32 cellular contexts compared by ENCODE assay signal in the genomic region with DNA sequence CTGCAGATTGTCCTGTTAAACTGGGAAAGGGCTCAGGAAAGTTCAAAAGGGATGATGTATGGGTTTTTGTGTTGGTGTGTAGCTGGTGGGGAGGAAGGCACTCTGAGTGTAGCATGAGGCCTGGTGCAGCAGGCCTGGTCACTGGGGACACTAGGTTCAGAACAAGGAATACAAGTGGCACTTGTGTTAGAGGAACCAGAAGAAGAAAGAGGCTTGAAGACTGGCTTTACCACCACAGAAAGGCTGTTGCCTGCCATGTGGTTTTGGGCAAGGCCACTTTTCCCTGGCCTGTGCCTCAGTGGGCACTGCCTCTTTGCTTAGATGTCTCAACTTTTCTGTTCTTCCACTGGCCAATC.
DNase-seq lines count a peak whose midpoint lies in the region; FAIRE-seq and TF ChIP-seq lines count a peak whose summit lies in the region.
"Had no signal": no experiment of that assay in that cellular context is flagged by ENCODE, and none has a peak within 500 bp of the region (broad histone marks: within the 10 kb centered on the region; RNA-seq: fewer than 3 reads in every experiment).

No MANE protein-coding gene starts in this region.

- H3K4me1 Mint-ChIP-seq in progenitor cell of endocrine pancreas (ENCODE audit: low read depth), result peaks cover 24% of the 10 kb centered on the region
- H3K4me1 Mint-ChIP-seq in activated T-helper 2 cell treated with anti-CD3 and anti-CD28 coated beads, Interferon-gamma antibody, Interleukin-2, Interleukin-4, amounts not matched to agents 10 μg/mL and 5 μg/mL and 100 μg/mL, durations not matched to agents 14 hours and 24 hours and 36 hours (ENCODE audit: low read depth), result no peaks in the 10 kb centered on the region
- H3K4me1 Mint-ChIP-seq: activated naive CD8-positive, alpha-beta T cell treated with anti-CD3 and anti-CD28 coated beads, Interleukin-2, amount 10 ng/mL, durations not matched to agents 7 days and 5 days; immature natural killer cell; stimulated activated naive CD8-positive, alpha-beta T cell treated with anti-CD3 and anti-CD28 coated beads, Interleukin-15, amount 100 ng/mL, for 72 hours had no signal

- no peaks in the 10 kb centered on the region for H3K9me3 Mint-ChIP-seq in progenitor cell of endocrine pancreas (ENCODE audit: low read depth)
- H3K9me3 Mint-ChIP-seq in activated T-helper 2 cell treated with anti-CD3 and anti-CD28 coated beads, Interferon-gamma antibody, Interleukin-2, Interleukin-4, amounts not matched to agents 10 μg/mL and 5 μg/mL and 100 μg/mL, durations not matched to agents 14 hours and 24 hours and 36 hours, result no peaks in the 10 kb centered on the region
- H3K9me3 Mint-ChIP-seq: activated naive CD8-positive, alpha-beta T cell treated with anti-CD3 and anti-CD28 coated beads, Interleukin-2, amount 10 ng/mL, durations not matched to agents 7 days and 5 days; GM23338; immature natural killer cell; stimulated activated naive CD8-positive, alpha-beta T cell treated with anti-CD3 and anti-CD28 coated beads, Interleukin-15, amount 100 ng/mL, for 72 hours had no signal

- no peaks in the 10 kb centered on the region for H3K36me3 ChIP-seq in bronchial epithelial cell (ENCODE audit: control insufficient read depth, insufficient read depth, low read length)
- H3K36me3 ChIP-seq: ascending aorta, prostate gland, right lobe of liver, tibial artery had no signal

- DNase-seq in DMS53 (lab: John Stamatoyannopoulos, UW) (peak; percentile 58), DMS53 treated with DMSO at 0.1 percent for 48 hours (lab: John Stamatoyannopoulos, UW; ENCODE audit: unreplicated experiment) (no peak), bronchial epithelial cell (ENCODE audit: low read depth) (no peak), progenitor cell of endocrine pancreas (ENCODE audit: low spot score, unreplicated experiment) (no peak), activated gamma-delta T cell (lab: John Stamatoyannopoulos, UW) (no peak), KG1 (lab: John Stamatoyannopoulos, UW) (no peak)
- DNase-seq in activated T-helper 2 cell treated with anti-CD3 and anti-CD28 coated beads, Interferon-gamma antibody, Interleukin-2, Interleukin-4, amounts not matched to agents 10 μg/mL and 5 μg/mL and 100 μg/mL, durations not matched to agents 14 hours and 24 hours and 36 hours (ENCODE audit: low spot score), result no peak
- DNase-seq: 8988T; activated CD4-positive, alpha-beta T cell treated with anti-CD3 and anti-CD28 coated beads for 4 hours; activated CD8-positive, alpha-beta memory T cell treated with anti-CD3 and anti-CD28 coated beads for 24 hours; activated effector memory CD4-positive, alpha-beta T cell treated with Interleukin-2 at 50 U/mL for 16 hours; activated naive CD8-positive, alpha-beta T cell treated with anti-CD3 and anti-CD28 coated beads, Interleukin-2, amount 10 ng/mL, durations not matched to agents 7 days and 5 days; activated T-cell treated with anti-CD3 and anti-CD28 coated beads for 4 hours; C1 segment of cervical spinal cord; caudate nucleus; COR-L47; effector CD8-positive, alpha-beta T cell; immature natural killer cell; mesenchymal stem cell; NCI-H2171; NCI-H524; right lobe of liver; SHP77; stimulated activated CD8-positive, alpha-beta memory T cell treated with anti-CD3 and anti-CD28 coated beads, Interleukin-4, amount 100 ng/mL, for 48 hours; stimulated activated naive CD8-positive, alpha-beta T cell treated with anti-CD3 and anti-CD28 coated beads, Interleukin-15, amount 100 ng/mL, for 72 hours; T-helper 2 cell; tibial artery had no signal

- TF ChIP-seq RAD21 in Ishikawa (IDR thresholded peaks at IDR 0.05; ENCODE audit: low read depth), result no peak

- peak; percentile 87 for FAIRE-seq in bronchial epithelial cell (lab: Jason Lieb, UNC)

- peak overlapping the region; percentile 66 for H3K27ac Mint-ChIP-seq in progenitor cell of endocrine pancreas
- no peak overlapping the region for H3K27ac Mint-ChIP-seq in activated T-helper 2 cell treated with anti-CD3 and anti-CD28 coated beads, Interferon-gamma antibody, Interleukin-2, Interleukin-4, amounts not matched to agents 10 μg/mL and 5 μg/mL and 100 μg/mL, durations not matched to agents 14 hours and 24 hours and 36 hours
- H3K27ac Mint-ChIP-seq: activated naive CD8-positive, alpha-beta T cell treated with anti-CD3 and anti-CD28 coated beads, Interleukin-2, amount 10 ng/mL, durations not matched to agents 7 days and 5 days; GM23338; immature natural killer cell; stimulated activated naive CD8-positive, alpha-beta T cell treated with anti-CD3 and anti-CD28 coated beads, Interleukin-15, amount 100 ng/mL, for 72 hours had no signal

- H3K4me3 ChIP-seq in bronchial epithelial cell (ENCODE audit: low read depth, low read length), result no peak overlapping the region
- H3K4me3 ChIP-seq: ascending aorta, coronary artery, GM23338, prostate gland, right lobe of liver, tibial artery had no signal

- no peak overlapping the region for H3K4me3 Mint-ChIP-seq in progenitor cell of endocrine pancreas (ENCODE audit: low read depth)
- H3K4me3 Mint-ChIP-seq in activated T-helper 2 cell treated with anti-CD3 and anti-CD28 coated beads, Interferon-gamma antibody, Interleukin-2, Interleukin-4, amounts not matched to agents 10 μg/mL and 5 μg/mL and 100 μg/mL, durations not matched to agents 14 hours and 24 hours and 36 hours (ENCODE audit: low read depth), result no peak overlapping the region
- H3K4me3 Mint-ChIP-seq: activated naive CD8-positive, alpha-beta T cell treated with anti-CD3 and anti-CD28 coated beads, Interleukin-2, amount 10 ng/mL, durations not matched to agents 7 days and 5 days; GM23338; immature natural killer cell; stimulated activated naive CD8-positive, alpha-beta T cell treated with anti-CD3 and anti-CD28 coated beads, Interleukin-15, amount 100 ng/mL, for 72 hours had no signal

- TF ChIP-seq CTCF in bronchial epithelial cell (IDR thresholded peaks at IDR 0.05; ENCODE audit: insufficient read depth, low read length, severe bottlenecking) (no peak), progenitor cell of endocrine pancreas (IDR thresholded peaks at IDR 0.05; ENCODE audit: unreplicated experiment) (no peak)

- no peak for TF ChIP-seq EP300 in Ishikawa (IDR thresholded peaks at IDR 0.05; ENCODE audit: borderline replicate concordance)

- intact Hi-C loops in activated T-helper 2 cell treated with anti-CD3 and anti-CD28 coated beads, Interferon-gamma antibody, Interleukin-2, Interleukin-4, amounts not matched to agents 10 μg/mL and 5 μg/mL and 100 μg/mL, durations not matched to agents 14 hours and 24 hours and 36 hours (cut with micrococcal nuclease), result no loop called here

- no peaks in the 10 kb centered on the region for H3K27me3 Mint-ChIP-seq in progenitor cell of endocrine pancreas
- H3K27me3 Mint-ChIP-seq in activated T-helper 2 cell treated with anti-CD3 and anti-CD28 coated beads, Interferon-gamma antibody, Interleukin-2, Interleukin-4, amounts not matched to agents 10 μg/mL and 5 μg/mL and 100 μg/mL, durations not matched to agents 14 hours and 24 hours and 36 hours (ENCODE audit: low read depth), result peaks cover 3% of the 10 kb centered on the region

- H3K27me3 ChIP-seq in bronchial epithelial cell (ENCODE audit: control insufficient read depth, insufficient read depth, low read length), result peaks cover 3% of the 10 kb centered on the region
- H3K27me3 ChIP-seq: ascending aorta, right lobe of liver had no signal

- H3K36me3 Mint-ChIP-seq in progenitor cell of endocrine pancreas (ENCODE audit: insufficient read depth), result no peaks in the 10 kb centered on the region
- no peaks in the 10 kb centered on the region for H3K36me3 Mint-ChIP-seq in activated T-helper 2 cell treated with anti-CD3 and anti-CD28 coated beads, Interferon-gamma antibody, Interleukin-2, Interleukin-4, amounts not matched to agents 10 μg/mL and 5 μg/mL and 100 μg/mL, durations not matched to agents 14 hours and 24 hours and 36 hours (ENCODE audit: low read depth)
- H3K36me3 Mint-ChIP-seq: activated naive CD8-positive, alpha-beta T cell treated with anti-CD3 and anti-CD28 coated beads, Interleukin-2, amount 10 ng/mL, durations not matched to agents 7 days and 5 days; immature natural killer cell had no signal

TF ChIP-seq in Ishikawa, 13 proteins besides CTCF, POLR2A, EP300 and RAD21 (continues in another document):
- TF ChIP-seq ZBTB7A (IDR thresholded peaks at IDR 0.05; ENCODE audit: low read depth), result no peak
- TF ChIP-seq CREB1 (IDR thresholded peaks at IDR 0.05; ENCODE audit: low read depth), result no peak
- no peak for TF ChIP-seq FOXM1 (IDR thresholded peaks at IDR 0.05; ENCODE audit: borderline replicate concordance, low read depth)
- TF ChIP-seq TEAD4 (IDR thresholded peaks at IDR 0.05), result no peak
- TF ChIP-seq TAF1 (IDR thresholded peaks at IDR 0.05; ENCODE audit: low read depth), result no peak
- no peak for TF ChIP-seq YY1 (IDR thresholded peaks at IDR 0.05; ENCODE audit: low read depth)
- peak; percentile 5; the same call in 1 of the 2 replicates for TF ChIP-seq NFIC (IDR thresholded peaks at IDR 0.05)
- no peak for TF ChIP-seq CEBPB (IDR thresholded peaks at IDR 0.05)
- 0 out of 2 replicates have a peak, but pooled peaks have one; percentile 5 for TF ChIP-seq TCF12 (IDR thresholded peaks at IDR 0.05; ENCODE audit: low read depth)
- TF ChIP-seq, protein P1, sequence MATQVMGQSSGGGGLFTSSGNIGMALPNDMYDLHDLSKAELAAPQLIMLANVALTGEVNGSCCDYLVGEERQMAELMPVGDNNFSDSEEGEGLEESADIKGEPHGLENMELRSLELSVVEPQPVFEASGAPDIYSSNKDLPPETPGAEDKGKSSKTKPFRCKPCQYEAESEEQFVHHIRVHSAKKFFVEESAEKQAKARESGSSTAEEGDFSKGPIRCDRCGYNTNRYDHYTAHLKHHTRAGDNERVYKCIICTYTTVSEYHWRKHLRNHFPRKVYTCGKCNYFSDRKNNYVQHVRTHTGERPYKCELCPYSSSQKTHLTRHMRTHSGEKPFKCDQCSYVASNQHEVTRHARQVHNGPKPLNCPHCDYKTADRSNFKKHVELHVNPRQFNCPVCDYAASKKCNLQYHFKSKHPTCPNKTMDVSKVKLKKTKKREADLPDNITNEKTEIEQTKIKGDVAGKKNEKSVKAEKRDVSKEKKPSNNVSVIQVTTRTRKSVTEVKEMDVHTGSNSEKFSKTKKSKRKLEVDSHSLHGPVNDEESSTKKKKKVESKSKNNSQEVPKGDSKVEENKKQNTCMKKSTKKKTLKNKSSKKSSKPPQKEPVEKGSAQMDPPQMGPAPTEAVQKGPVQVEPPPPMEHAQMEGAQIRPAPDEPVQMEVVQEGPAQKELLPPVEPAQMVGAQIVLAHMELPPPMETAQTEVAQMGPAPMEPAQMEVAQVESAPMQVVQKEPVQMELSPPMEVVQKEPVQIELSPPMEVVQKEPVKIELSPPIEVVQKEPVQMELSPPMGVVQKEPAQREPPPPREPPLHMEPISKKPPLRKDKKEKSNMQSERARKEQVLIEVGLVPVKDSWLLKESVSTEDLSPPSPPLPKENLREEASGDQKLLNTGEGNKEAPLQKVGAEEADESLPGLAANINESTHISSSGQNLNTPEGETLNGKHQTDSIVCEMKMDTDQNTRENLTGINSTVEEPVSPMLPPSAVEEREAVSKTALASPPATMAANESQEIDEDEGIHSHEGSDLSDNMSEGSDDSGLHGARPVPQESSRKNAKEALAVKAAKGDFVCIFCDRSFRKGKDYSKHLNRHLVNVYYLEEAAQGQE (IDR thresholded peaks at IDR 0.05; ENCODE audit: low read depth), result no peak
